13 cellular contexts compared by ENCODE assay signal in genomic region chr4:18882468-18882867, GRCh38.
A peak's percentile ranks its signal among the peaks of the same experiment; 100 is the strongest.
DNase-seq lines count a peak whose midpoint lies in the region; ATAC-seq and TF ChIP-seq lines count a peak whose summit lies in the region.
"Had no signal": no experiment of that assay in that cellular context is flagged by ENCODE, and none has a peak within 500 bp of the region (broad histone marks: within the 10 kb centered on the region; RNA-seq: fewer than 3 reads in every experiment).

No MANE protein-coding gene starts in this region.

- H3K27me3 Mint-ChIP-seq in MCF 10A (ENCODE audit: insufficient read depth, unreplicated experiment), result no peaks in the 10 kb centered on the region
- H3K27me3 Mint-ChIP-seq in activated CD4-positive, alpha-beta memory T cell treated with anti-CD3 and anti-CD28 coated beads for 36 hours, result no peaks in the 10 kb centered on the region

- 38% methylated on average over 3 of the region's 3 CpGs for WGBS in SK-N-SH (ENCODE audit: low lambda C conversion rate)
- WGBS in smooth muscle cell (ENCODE audit: low lambda C conversion rate), result 60% methylated on average over 3 of the region's 3 CpGs

- H3K4me1 ChIP-seq in breast epithelium (no peaks in the 10 kb centered on the region), SK-N-SH (ENCODE audit: control insufficient read depth in 1 of 2, insufficient read depth in 2 of 2, low read depth in 1 of 2, low read length in 1 of 2) (peaks cover 0 to 5% of the 10 kb centered on the region in 2 experiments; a peak in 1 of 4 replicates), smooth muscle cell (ENCODE audit: low read depth) (peaks cover 16% of the 10 kb centered on the region), MM.1S (ENCODE audit: low read length) (no peaks in the 10 kb centered on the region)

- H3K4me3 Mint-ChIP-seq in MCF 10A (ENCODE audit: unreplicated experiment), result peak overlapping the region; percentile 3
- H3K4me3 Mint-ChIP-seq in activated CD4-positive, alpha-beta memory T cell treated with anti-CD3 and anti-CD28 coated beads for 36 hours, result no peak overlapping the region
- H3K4me3 Mint-ChIP-seq: activated naive CD4-positive, alpha-beta T cell treated with anti-CD3 and anti-CD28 coated beads for 36 hours had no signal

- intact Hi-C loops in MCF 10A (cut with micrococcal nuclease) (no loop called here), breast epithelium (cut with DNase I; ENCODE audit: low total_unique reads) (loop anchor here (5.0 kb wide), 1 partner anchor 90 kb away; no protein-coding TSS in a partner anchor)
- intact Hi-C loops in activated CD4-positive, alpha-beta memory T cell treated with anti-CD3 and anti-CD28 coated beads for 36 hours (cut with micrococcal nuclease), result no loop called here

- H3K4me2 ChIP-seq in SK-N-SH (0 out of 2 replicates have a peak overlapping the region, but pooled peaks have one; percentile 30), smooth muscle cell (peak overlapping the region; percentile 42), MM.1S (ENCODE audit: low read depth, low read length) (no peak overlapping the region)

- H3K27me3 ChIP-seq in breast epithelium, result no peaks in the 10 kb centered on the region
- no peaks in the 10 kb centered on the region for H3K27me3 ChIP-seq in SK-N-SH (ENCODE audit: insufficient read depth)
- H3K27me3 ChIP-seq in smooth muscle cell (ENCODE audit: low read depth), result no peaks in the 10 kb centered on the region
- H3K27me3 ChIP-seq in MM.1S (replicated peaks; ENCODE audit: insufficient read depth, low read length), result no peaks in the 10 kb centered on the region

- no peak overlapping the region for H3K9ac ChIP-seq in SK-N-SH
- H3K9ac ChIP-seq in smooth muscle cell (ENCODE audit: low read depth), result no peak overlapping the region
- H3K9ac ChIP-seq in MM.1S (ENCODE audit: low read length), result no peak overlapping the region

- H3K79me2 ChIP-seq in SK-N-SH (ENCODE audit: insufficient read depth) (no peaks in the 10 kb centered on the region), smooth muscle cell (ENCODE audit: low read depth) (no peaks in the 10 kb centered on the region), MM.1S (ENCODE audit: low read length) (no peaks in the 10 kb centered on the region)

- H4K20me1 ChIP-seq in SK-N-SH (ENCODE audit: insufficient read depth) (no peaks in the 10 kb centered on the region), smooth muscle cell (ENCODE audit: low read depth) (no peaks in the 10 kb centered on the region), MM.1S (ENCODE audit: insufficient read depth, low read length) (no peaks in the 10 kb centered on the region)

- peak overlapping the region; percentile 86 for H3K27ac Mint-ChIP-seq in MCF 10A (ENCODE audit: low read depth, unreplicated experiment)
- H3K27ac Mint-ChIP-seq in activated CD4-positive, alpha-beta memory T cell treated with anti-CD3 and anti-CD28 coated beads for 36 hours, result no peak overlapping the region
- H3K27ac Mint-ChIP-seq: activated naive CD4-positive, alpha-beta T cell treated with anti-CD3 and anti-CD28 coated beads for 36 hours had no signal

- DNase-seq in MCF 10A (ENCODE audit: unreplicated experiment) (peak; percentile 42), breast epithelium (ENCODE audit: low spot score in 2 of 2) (no peak), SK-N-SH (no peak), foreskin melanocyte (peak; percentile 11), smooth muscle cell (lab: John Stamatoyannopoulos, UW; ENCODE audit: unreplicated experiment) (no peak), MM.1S (no peak)
- DNase-seq in activated CD4-positive, alpha-beta memory T cell treated with anti-CD3 and anti-CD28 coated beads for 36 hours, result no peak
- DNase-seq: activated CD4-positive, CD25-positive, alpha-beta regulatory T cell; activated naive CD4-positive, alpha-beta T cell treated with anti-CD3 and anti-CD28 coated beads for 36 hours; NCI-H1092; small intestine had no signal

- CTCF ChIA-PET in MCF 10A (lab: Yijun Ruan, JAX), result interaction anchor here (0.6 kb wide), 1 partner anchor 24 kb away, joined by 3 read pairs; no protein-coding TSS in a partner anchor
- CTCF ChIA-PET in SK-N-SH (lab: Yijun Ruan, JAX), result no interaction called here
- CTCF ChIA-PET in activated CD4-positive, alpha-beta memory T cell treated with anti-CD3 and anti-CD28 coated beads for 36 hours (lab: Charles Lee), result no interaction called here

- 0 out of 4 replicates have a peak, but pooled peaks of 1 of the 2 experiments have one; percentile 27 for TF ChIP-seq EP300 in SK-N-SH (IDR thresholded peaks at IDR 0.05; ENCODE audit: borderline replicate concordance in 1 of 2, low read depth in 1 of 2, low read length in 1 of 2)

- H2AFZ ChIP-seq in SK-N-SH (ENCODE audit: low read depth), result peak overlapping the region; percentile 95
- peak overlapping the region; percentile 56 for H2AFZ ChIP-seq in smooth muscle cell (ENCODE audit: low read depth)
- no peak overlapping the region for H2AFZ ChIP-seq in MM.1S (ENCODE audit: low read length)

- POLR2A ChIA-PET in MCF 10A (lab: Yijun Ruan, JAX), result interaction anchor here (0.6 kb wide), 2 partner anchors 23 to 807 kb away, joined by 3 read pairs; no protein-coding TSS in a partner anchor
- POLR2A ChIA-PET in SK-N-SH (lab: Yijun Ruan, JAX), result no interaction called here
- POLR2A ChIA-PET in activated CD4-positive, alpha-beta memory T cell treated with anti-CD3 and anti-CD28 coated beads for 36 hours (lab: Charles Lee), result no interaction called here

- peaks cover 11% of the 10 kb centered on the region for H3K4me1 Mint-ChIP-seq in MCF 10A (ENCODE audit: insufficient read depth, unreplicated experiment)
- no peaks in the 10 kb centered on the region for H3K4me1 Mint-ChIP-seq in activated CD4-positive, alpha-beta memory T cell treated with anti-CD3 and anti-CD28 coated beads for 36 hours (ENCODE audit: low read depth)

- no peak for TF ChIP-seq POLR2A in breast epithelium (IDR thresholded peaks at IDR 0.05)

- H3K36me3 ChIP-seq in breast epithelium (no peaks in the 10 kb centered on the region), SK-N-SH (replicated peaks in 1 of 2; ENCODE audit: control insufficient read depth in 1 of 2, insufficient read depth in 2 of 2, low read length in 1 of 2) (no peaks in the 10 kb centered on the region), smooth muscle cell (ENCODE audit: low read depth) (no peaks in the 10 kb centered on the region), MM.1S (replicated peaks; ENCODE audit: insufficient read depth, low read length) (no peaks in the 10 kb centered on the region)

- no peaks in the 10 kb centered on the region for H3K9me3 Mint-ChIP-seq in MCF 10A (ENCODE audit: unreplicated experiment)
- H3K9me3 Mint-ChIP-seq in activated CD4-positive, alpha-beta memory T cell treated with anti-CD3 and anti-CD28 coated beads for 36 hours, result peaks cover 7% of the 10 kb centered on the region

- H3K9me3 ChIP-seq in breast epithelium (no peaks in the 10 kb centered on the region), SK-N-SH (no peaks in the 10 kb centered on the region), smooth muscle cell (replicated peaks; ENCODE audit: low read depth) (no peaks in the 10 kb centered on the region), MM.1S (replicated peaks; ENCODE audit: insufficient read depth, low read length) (no peaks in the 10 kb centered on the region)

- H3F3A ChIP-seq in SK-N-SH (replicated peaks; ENCODE audit: insufficient read depth) (no peaks in the 10 kb centered on the region), smooth muscle cell (ENCODE audit: low read depth) (no peaks in the 10 kb centered on the region), MM.1S (ENCODE audit: insufficient read depth, low read length) (no peaks in the 10 kb centered on the region)

- no peak for TF ChIP-seq RAD21 in SK-N-SH (IDR thresholded peaks at IDR 0.05; ENCODE audit: low read length)

- H3K36me3 Mint-ChIP-seq in MCF 10A (ENCODE audit: insufficient read depth, unreplicated experiment), result no peaks in the 10 kb centered on the region
- H3K36me3 Mint-ChIP-seq in activated CD4-positive, alpha-beta memory T cell treated with anti-CD3 and anti-CD28 coated beads for 36 hours, result no peaks in the 10 kb centered on the region

- H3K27ac ChIP-seq in breast epithelium (no peak overlapping the region), SK-N-SH (ENCODE audit: low read depth in 2 of 2, low read length in 1 of 2) (peak overlapping the region; percentile 46 to 57; a peak in 3 of 4 replicates), smooth muscle cell (ENCODE audit: low read depth) (peak overlapping the region; percentile 40), MM.1S (ENCODE audit: low read length) (no peak overlapping the region)

- TF ChIP-seq CTCF in MCF 10A (IDR thresholded peaks at IDR 0.05; ENCODE audit: unreplicated experiment) (no peak), breast epithelium (IDR thresholded peaks at IDR 0.05) (no peak), SK-N-SH (IDR thresholded peaks at IDR 0.05) (no peak), smooth muscle cell (IDR thresholded peaks at IDR 0.05; ENCODE audit: borderline replicate concordance, insufficient read depth, poor library complexity, severe bottlenecking) (no peak), MM.1S (IDR thresholded peaks at IDR 0.05; ENCODE audit: low read length) (no peak)

- no peak for ATAC-seq in GM21529 (IDR thresholded peaks at IDR 0.05; ENCODE audit: unreplicated experiment)
- ATAC-seq: left lobe of liver had no signal

- H3K9me2 ChIP-seq in SK-N-SH (no peaks in the 10 kb centered on the region), MM.1S (replicated peaks; ENCODE audit: insufficient read depth, low read length) (no peaks in the 10 kb centered on the region)

- H3K4me3 ChIP-seq in breast epithelium (no peak overlapping the region), SK-N-SH (ENCODE audit: low read depth in 2 of 2, low read length in 1 of 2) (no peak overlapping the region), smooth muscle cell (no peak overlapping the region), MM.1S (ENCODE audit: low read length) (no peak overlapping the region)

- no TSS peak for BruUV-seq in MCF 10A (replicated peaks; lab: Mats Ljungman, UMichigan)

TF ChIP-seq in SK-N-SH, 30 proteins besides CTCF, POLR2A, EP300 and RAD21 (continues in another document):
- TF ChIP-seq PBX3 (IDR thresholded peaks at IDR 0.05), result no peak

Comparison
In these comparisons a context has a peak if more than half of its experiments do, and no peak if none do; other contexts are left out.
1. DNase-seq: peak in MCF 10A (single experiment) and foreskin melanocyte (single experiment); none in breast epithelium (0 of 2), SK-N-SH (single experiment), smooth muscle cell (single experiment), activated CD4-positive, alpha-beta memory T cell treated with anti-CD3 and anti-CD28 coated beads for 36 hours (single experiment) and MM.1S (single experiment).
2. H3K27ac ChIP-seq: peak in SK-N-SH (2 of 2) and smooth muscle cell (single experiment); none in breast epithelium (0 of 2) and MM.1S (single experiment).